ENCODE assay signal across 1 cellular context in the genomic region with DNA sequence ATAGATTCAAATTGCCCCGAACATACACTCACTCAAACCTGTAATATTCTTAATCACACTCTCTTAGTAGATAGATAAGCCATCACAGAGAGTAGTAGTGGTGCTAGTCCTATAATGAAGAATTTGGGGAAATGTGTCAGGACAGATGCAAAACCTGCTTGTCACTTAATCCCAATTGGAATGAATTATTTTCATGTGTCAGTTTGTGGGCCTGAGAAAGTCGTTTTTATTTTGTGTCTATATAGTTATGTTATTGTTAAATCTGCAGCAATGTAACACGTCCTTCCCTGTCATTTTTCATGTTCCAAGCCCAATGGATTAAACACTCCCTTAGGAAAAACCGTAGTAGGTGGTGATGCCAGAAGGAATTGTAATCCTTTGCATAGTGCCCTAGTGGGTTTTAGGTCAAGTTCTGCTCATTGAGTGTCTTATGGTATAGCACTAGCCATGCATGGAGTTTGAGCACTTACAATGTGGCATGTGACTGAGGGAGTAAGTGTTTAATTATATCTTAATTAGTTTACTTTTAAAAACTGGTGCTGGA.
A peak's percentile ranks its signal among the peaks of the same experiment; 100 is the strongest.
TF ChIP-seq lines count a peak whose summit lies in the region.

No MANE protein-coding gene starts in this region.

TF ChIP-seq in H1, 55 proteins besides CTCF, POLR2A, EP300 and RAD21 (continued from another document):
- TF ChIP-seq, protein P1, sequence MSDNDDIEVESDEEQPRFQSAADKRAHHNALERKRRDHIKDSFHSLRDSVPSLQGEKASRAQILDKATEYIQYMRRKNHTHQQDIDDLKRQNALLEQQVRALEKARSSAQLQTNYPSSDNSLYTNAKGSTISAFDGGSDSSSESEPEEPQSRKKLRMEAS (IDR thresholded peaks at IDR 0.05) = no peak
- no peak for TF ChIP-seq SP2 (IDR thresholded peaks at IDR 0.05; ENCODE audit: low read length)
- TF ChIP-seq HDAC6 (IDR thresholded peaks at IDR 0.05; ENCODE audit: low read depth, low read length) = no peak
- TF ChIP-seq TAF7 (optimal IDR thresholded peaks at IDR 0.05; ENCODE audit: borderline replicate concordance, low read depth, low read length) = peak; percentile 42
- TF ChIP-seq GTF2F1 (IDR thresholded peaks at IDR 0.05; ENCODE audit: borderline replicate concordance, low read depth, low read length) = no peak
- TF ChIP-seq SAP30 (IDR thresholded peaks at IDR 0.05; ENCODE audit: insufficient read depth, insufficient replicate concordance, low read length) = no peak
- peak; percentile 93 for TF ChIP-seq POLR2AphosphoS5 (IDR thresholded peaks at IDR 0.05; ENCODE audit: low read depth, low read length)
- TF ChIP-seq TAF1 (IDR thresholded peaks at IDR 0.05; ENCODE audit: low read depth, low read length) = no peak
- TF ChIP-seq SP4 (IDR thresholded peaks at IDR 0.05; ENCODE audit: low read length) = no peak
- no peak for TF ChIP-seq HDAC2 (IDR thresholded peaks at IDR 0.05; ENCODE audit: borderline replicate concordance in 1 of 2, low read depth in 2 of 2, low read length in 2 of 2)
- no peak for TF ChIP-seq JUND (IDR thresholded peaks at IDR 0.05; ENCODE audit: low read length)
